Comparison of ENCODE assay signal across 11 cellular contexts in genomic region chr17:30958187-30958586, GRCh38.
DNase-seq lines count a peak whose midpoint lies in the region; ATAC-seq and TF ChIP-seq lines count a peak whose summit lies in the region.
"Had no signal": no experiment of that assay in that cellular context is flagged by ENCODE, and none has a peak within 500 bp of the region (broad histone marks: within the 10 kb centered on the region; RNA-seq: fewer than 3 reads in every experiment).

No MANE protein-coding gene starts in this region.

- peak; percentile 53 for DNase-seq in SIG-M5 (lab: John Stamatoyannopoulos, UW)
- peak; percentile 17 for DNase-seq in iris pigment epithelial cell (ENCODE audit: low read depth)
- no peak for DNase-seq in substantia nigra (lab: John Stamatoyannopoulos, UW)
- DNase-seq: NCI-H2029 treated with DMSO at 0.1 percent for 48 hours; NK-92 treated with Interleukin-12 subunit alpha and Interleukin-12 subunit beta, amount 100 ng/mL, for 24 hours; occipital lobe; T-helper 2 cell had no signal

- H3K27ac ChIP-seq in substantia nigra (ENCODE audit: low read depth, low read length, poor library complexity, severe bottlenecking): peak overlapping the region; percentile 60

- peak; percentile 51 for ATAC-seq in HG02938 (IDR thresholded peaks at IDR 0.05; ENCODE audit: unreplicated experiment)
- ATAC-seq in HG03159 (IDR thresholded peaks at IDR 0.05; ENCODE audit: unreplicated experiment): no peak
- no peak for ATAC-seq in SK-N-SH treated with all-trans-retinoic acid at 6 μM for 48 hours
- ATAC-seq in HG03521 (IDR thresholded peaks at IDR 0.05; ENCODE audit: unreplicated experiment): no peak

TF ChIP-seq in SK-N-SH treated with all-trans-retinoic acid at 6 μM for 48 hours, 23 proteins besides CTCF, POLR2A, EP300 and RAD21:
- no peak for TF ChIP-seq OSR1 (CRISPR knock-in tag; IDR thresholded peaks at IDR 0.05)
- no peak for TF ChIP-seq POU6F1 (CRISPR knock-in tag; IDR thresholded peaks at IDR 0.05; ENCODE audit: borderline replicate concordance, low read depth)
- TF ChIP-seq PPARA (CRISPR knock-in tag; IDR thresholded peaks at IDR 0.05; ENCODE audit: borderline replicate concordance): no peak
- no peak for TF ChIP-seq ZC3H10 (CRISPR knock-in tag; IDR thresholded peaks at IDR 0.05)
- no peak for TF ChIP-seq ZFP3 (CRISPR knock-in tag; IDR thresholded peaks at IDR 0.05)
- no peak for TF ChIP-seq TOX (CRISPR knock-in tag; IDR thresholded peaks at IDR 0.05; ENCODE audit: borderline replicate concordance)

Comparison
In these comparisons a context has a peak if more than half of its experiments do, and no peak if none do; other contexts are left out.
1. DNase-seq: peak in SIG-M5 (single experiment) and iris pigment epithelial cell (single experiment); none in substantia nigra (0 of 49).